Comparison of ENCODE assay signal across 24 cellular contexts in the genomic region with DNA sequence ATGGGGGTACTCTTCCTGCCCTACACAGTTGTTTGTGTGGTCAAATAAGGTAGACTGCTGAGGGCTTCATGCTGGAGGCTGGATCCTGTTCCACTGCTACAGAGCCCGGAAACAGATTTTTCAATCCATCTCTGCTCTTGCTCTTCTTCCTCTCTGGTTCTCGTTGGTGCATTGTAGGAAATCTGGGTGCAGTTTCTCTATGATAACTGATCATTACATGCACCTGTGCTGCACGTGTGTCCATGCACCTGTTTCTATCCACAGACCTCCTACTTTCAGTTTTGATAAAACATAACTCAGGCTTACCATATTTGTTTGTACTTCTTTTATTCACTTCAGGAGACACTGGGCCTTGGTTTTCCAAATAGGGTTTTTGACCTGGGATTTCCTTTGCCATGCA.
"Had no signal": no experiment of that assay in that cellular context is flagged by ENCODE, and none has a peak within 500 bp of the region (broad histone marks: within the 10 kb centered on the region; RNA-seq: fewer than 3 reads in every experiment).

No MANE protein-coding gene starts in this region.

- ATAC-seq: gastrocnemius medialis; heart right ventricle; left cardiac atrium; left lung; left ventricle myocardium superior; mucosa of descending colon; naive thymus-derived CD8-positive, alpha-beta T cell had no signal

- H3K27ac ChIP-seq: coronary artery, dorsolateral prefrontal cortex, esophagus squamous epithelium, gastrocnemius medialis, heart right ventricle, left lung had no signal

- DNase-seq: dermis blood vessel endothelial cell; dorsolateral prefrontal cortex; effector CD4-positive, alpha-beta T cell; effector memory CD4-positive, alpha-beta T cell; esophagus squamous epithelium; foreskin fibroblast; foreskin melanocyte; gastrocnemius medialis; head of caudate nucleus; heart right ventricle; hippocampal formation; left cardiac atrium; left lung; left ventricle myocardium superior; mesenchymal stem cell; mucosa of descending colon; naive B cell; naive thymus-derived CD8-positive, alpha-beta T cell had no signal

- H3K27ac Mint-ChIP-seq: mesothelial cell of epicardium; naive B cell; naive thymus-derived CD8-positive, alpha-beta T cell had no signal

- H3K9me3 ChIP-seq: esophagus squamous epithelium, gastrocnemius medialis, heart right ventricle, left lung, mucosa of descending colon had no signal

- H3K36me3 ChIP-seq: esophagus squamous epithelium, gastrocnemius medialis, heart right ventricle, left lung had no signal

- H3K4me1 ChIP-seq: esophagus squamous epithelium, gastrocnemius medialis, heart right ventricle, left lung had no signal

- H3K36me3 Mint-ChIP-seq: mesothelial cell of epicardium had no signal

- FAIRE-seq: colon, endothelial cell of umbilical vein, islet of Langerhans, keratinocyte had no signal

- H3K4me1 Mint-ChIP-seq: mesothelial cell of epicardium; naive B cell; naive thymus-derived CD8-positive, alpha-beta T cell had no signal

- H3K4me3 ChIP-seq: coronary artery, dorsolateral prefrontal cortex, esophagus squamous epithelium, gastrocnemius medialis, heart right ventricle, left lung, mucosa of descending colon had no signal

- H3K4me3 Mint-ChIP-seq: mesothelial cell of epicardium; naive B cell; naive thymus-derived CD8-positive, alpha-beta T cell had no signal

- H3K9me3 Mint-ChIP-seq: mesothelial cell of epicardium had no signal
